22 cellular contexts compared by ENCODE assay signal in genomic region chr13:62296812-62297211, GRCh38.
DNase-seq lines count a peak whose midpoint lies in the region; ATAC-seq and TF ChIP-seq lines count a peak whose summit lies in the region.
"Had no signal": no experiment of that assay in that cellular context is flagged by ENCODE, and none has a peak within 500 bp of the region (broad histone marks: within the 10 kb centered on the region; RNA-seq: fewer than 3 reads in every experiment).

No MANE protein-coding gene starts in this region.

- TF ChIP-seq CTCF in chondrocyte (IDR thresholded peaks at IDR 0.05): no peak

- H3K27me3 ChIP-seq in SJCRH30: no peaks in the 10 kb centered on the region
- H3K27me3 ChIP-seq: BE2C; BLaER1 treated with 17β-estradiol and CSF1 and Interleukin-3, amounts not matched to agents 10 nM and 100 nM had no signal

- no peak overlapping the region for H3K27ac Mint-ChIP-seq in chondrocyte (ENCODE audit: unreplicated experiment)
- H3K27ac Mint-ChIP-seq: CD14-positive monocyte; CD4-positive, alpha-beta T cell; CD8-positive, alpha-beta memory T cell; HFFc6 had no signal

- ATAC-seq in GM19351 (IDR thresholded peaks at IDR 0.05; ENCODE audit: unreplicated experiment) (peak; percentile 63), HG03432 (IDR thresholded peaks at IDR 0.05; ENCODE audit: unreplicated experiment) (peak; percentile 54)
- ATAC-seq: A549 had no signal

- H3K27me3 Mint-ChIP-seq in chondrocyte (ENCODE audit: low read depth): no peaks in the 10 kb centered on the region
- H3K27me3 Mint-ChIP-seq: CD4-positive, alpha-beta T cell; CD8-positive, alpha-beta memory T cell had no signal

- peaks cover 29% of the 10 kb centered on the region for H3K4me1 ChIP-seq in SJCRH30
- H3K4me1 ChIP-seq: A549 had no signal

- H3K27ac ChIP-seq in SJCRH30: peak overlapping the region; percentile 32
- H3K27ac ChIP-seq: A549; BLaER1 treated with 17β-estradiol and CSF1 and Interleukin-3, amounts not matched to agents 10 nM and 100 nM had no signal

- H3K4me1 Mint-ChIP-seq in chondrocyte (ENCODE audit: low read depth): no peaks in the 10 kb centered on the region
- H3K4me1 Mint-ChIP-seq: CD14-positive monocyte; CD8-positive, alpha-beta memory T cell had no signal

- no peaks in the 10 kb centered on the region for H3K9me3 Mint-ChIP-seq in chondrocyte (ENCODE audit: low read depth)
- H3K9me3 Mint-ChIP-seq: CD14-positive monocyte had no signal

- H3K36me3 ChIP-seq in SJCRH30: no peaks in the 10 kb centered on the region
- H3K36me3 ChIP-seq: BE2C; BLaER1 treated with 17β-estradiol and CSF1 and Interleukin-3, amounts not matched to agents 10 nM and 100 nM; HAP-1 had no signal

- H3K4me3 Mint-ChIP-seq in chondrocyte (ENCODE audit: unreplicated experiment): no peak overlapping the region
- H3K4me3 Mint-ChIP-seq: CD14-positive monocyte; CD4-positive, alpha-beta T cell; CD8-positive, alpha-beta memory T cell; HFFc6 had no signal

- H3K4me3 ChIP-seq in SJCRH30: no peak overlapping the region
- H3K4me3 ChIP-seq: A549; BLaER1 treated with 17β-estradiol and CSF1 and Interleukin-3, amounts not matched to agents 10 nM and 100 nM; HAP-1 had no signal

- H3K36me3 Mint-ChIP-seq in chondrocyte (ENCODE audit: low read depth): no peaks in the 10 kb centered on the region
- H3K36me3 Mint-ChIP-seq: CD14-positive monocyte; CD8-positive, alpha-beta memory T cell had no signal

- no peak for DNase-seq in SJCRH30
- no peak for DNase-seq in chondrocyte (ENCODE audit: low spot score)
- no peak for DNase-seq in glomerular visceral epithelial cell (ENCODE audit: extremely low spot score)
- DNase-seq in retina: no peak
- DNase-seq in D341Med (ENCODE audit: low spot score): no peak
- DNase-seq: 8988T; ACHN; AML-193; BE2C; CD4-positive, alpha-beta T cell; CD8-positive, alpha-beta memory T cell; DMS53; DMS79 treated with DMSO at 0.1 percent for 48 hours; GF-D8; GOT3; HFFc6 had no signal

- no peaks in the 10 kb centered on the region for H3K9me3 ChIP-seq in SJCRH30 (replicated peaks)
- H3K9me3 ChIP-seq: A549; BE2C; BLaER1 treated with 17β-estradiol and CSF1 and Interleukin-3, amounts not matched to agents 10 nM and 100 nM; HAP-1 had no signal
